Comparison of ENCODE assay signal across 1 cellular context in the genomic region with DNA sequence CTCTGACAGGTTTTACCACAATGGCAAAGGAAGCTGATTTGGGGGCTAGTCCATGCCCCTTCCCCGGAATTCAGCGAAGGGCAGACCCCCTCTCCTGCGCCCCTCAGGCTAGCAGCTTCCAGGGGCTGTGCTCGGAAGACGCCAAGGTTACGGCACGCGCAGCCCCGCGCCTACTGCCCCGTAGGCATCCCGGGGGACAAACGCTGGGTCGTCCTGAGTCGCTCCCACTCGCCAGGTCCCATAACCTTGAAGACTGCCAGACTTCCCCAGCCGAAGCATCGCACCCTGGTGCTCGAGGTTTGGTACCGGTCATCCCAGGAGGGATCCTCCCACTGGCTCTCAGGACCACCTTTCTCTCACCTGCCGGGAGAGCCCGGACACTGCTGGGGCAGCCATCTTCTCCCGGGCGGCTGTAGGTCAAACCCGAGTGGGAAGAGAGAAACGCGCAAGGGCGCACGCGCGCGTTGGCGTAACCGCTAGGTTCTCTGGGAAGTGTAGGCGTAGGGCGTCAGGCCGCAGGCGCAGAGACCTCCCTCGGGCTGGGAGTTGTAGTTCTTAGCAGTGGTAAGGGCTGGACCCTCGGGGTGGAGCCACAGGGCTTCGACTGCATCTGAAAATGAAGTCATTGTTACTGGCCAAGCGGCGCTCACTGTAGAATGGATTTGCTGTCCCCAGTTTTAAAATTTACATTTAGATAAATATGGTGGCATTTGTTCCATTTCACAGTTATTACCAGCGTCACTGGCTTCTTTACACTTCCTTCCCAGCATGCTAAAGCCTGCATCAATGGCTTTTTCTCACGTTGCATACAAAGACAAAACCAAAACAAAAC.
TF ChIP-seq lines count a peak whose summit lies in the region.

A gene with protein sequence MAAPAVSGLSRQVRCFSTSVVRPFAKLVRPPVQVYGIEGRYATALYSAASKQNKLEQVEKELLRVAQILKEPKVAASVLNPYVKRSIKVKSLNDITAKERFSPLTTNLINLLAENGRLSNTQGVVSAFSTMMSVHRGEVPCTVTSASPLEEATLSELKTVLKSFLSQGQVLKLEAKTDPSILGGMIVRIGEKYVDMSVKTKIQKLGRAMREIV (minus strand): TSS at position 437 of the 832 bp plus-strand sequence. CDS start 41 bp downstream, at position 396.

TF ChIP-seq in SK-N-SH, 30 proteins besides CTCF, POLR2A, EP300 and RAD21 (continued from another document):
- TF ChIP-seq, protein P1, sequence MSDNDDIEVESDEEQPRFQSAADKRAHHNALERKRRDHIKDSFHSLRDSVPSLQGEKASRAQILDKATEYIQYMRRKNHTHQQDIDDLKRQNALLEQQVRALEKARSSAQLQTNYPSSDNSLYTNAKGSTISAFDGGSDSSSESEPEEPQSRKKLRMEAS (IDR thresholded peaks at IDR 0.05; ENCODE audit: low read depth), result 0 out of 2 replicates have a peak, but pooled peaks have one; percentile 13
- TF ChIP-seq, protein P2, sequence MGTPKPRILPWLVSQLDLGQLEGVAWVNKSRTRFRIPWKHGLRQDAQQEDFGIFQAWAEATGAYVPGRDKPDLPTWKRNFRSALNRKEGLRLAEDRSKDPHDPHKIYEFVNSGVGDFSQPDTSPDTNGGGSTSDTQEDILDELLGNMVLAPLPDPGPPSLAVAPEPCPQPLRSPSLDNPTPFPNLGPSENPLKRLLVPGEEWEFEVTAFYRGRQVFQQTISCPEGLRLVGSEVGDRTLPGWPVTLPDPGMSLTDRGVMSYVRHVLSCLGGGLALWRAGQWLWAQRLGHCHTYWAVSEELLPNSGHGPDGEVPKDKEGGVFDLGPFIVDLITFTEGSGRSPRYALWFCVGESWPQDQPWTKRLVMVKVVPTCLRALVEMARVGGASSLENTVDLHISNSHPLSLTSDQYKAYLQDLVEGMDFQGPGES (IDR thresholded peaks at IDR 0.05; ENCODE audit: low read depth, low read length), result no peak
- TF ChIP-seq, protein P3, sequence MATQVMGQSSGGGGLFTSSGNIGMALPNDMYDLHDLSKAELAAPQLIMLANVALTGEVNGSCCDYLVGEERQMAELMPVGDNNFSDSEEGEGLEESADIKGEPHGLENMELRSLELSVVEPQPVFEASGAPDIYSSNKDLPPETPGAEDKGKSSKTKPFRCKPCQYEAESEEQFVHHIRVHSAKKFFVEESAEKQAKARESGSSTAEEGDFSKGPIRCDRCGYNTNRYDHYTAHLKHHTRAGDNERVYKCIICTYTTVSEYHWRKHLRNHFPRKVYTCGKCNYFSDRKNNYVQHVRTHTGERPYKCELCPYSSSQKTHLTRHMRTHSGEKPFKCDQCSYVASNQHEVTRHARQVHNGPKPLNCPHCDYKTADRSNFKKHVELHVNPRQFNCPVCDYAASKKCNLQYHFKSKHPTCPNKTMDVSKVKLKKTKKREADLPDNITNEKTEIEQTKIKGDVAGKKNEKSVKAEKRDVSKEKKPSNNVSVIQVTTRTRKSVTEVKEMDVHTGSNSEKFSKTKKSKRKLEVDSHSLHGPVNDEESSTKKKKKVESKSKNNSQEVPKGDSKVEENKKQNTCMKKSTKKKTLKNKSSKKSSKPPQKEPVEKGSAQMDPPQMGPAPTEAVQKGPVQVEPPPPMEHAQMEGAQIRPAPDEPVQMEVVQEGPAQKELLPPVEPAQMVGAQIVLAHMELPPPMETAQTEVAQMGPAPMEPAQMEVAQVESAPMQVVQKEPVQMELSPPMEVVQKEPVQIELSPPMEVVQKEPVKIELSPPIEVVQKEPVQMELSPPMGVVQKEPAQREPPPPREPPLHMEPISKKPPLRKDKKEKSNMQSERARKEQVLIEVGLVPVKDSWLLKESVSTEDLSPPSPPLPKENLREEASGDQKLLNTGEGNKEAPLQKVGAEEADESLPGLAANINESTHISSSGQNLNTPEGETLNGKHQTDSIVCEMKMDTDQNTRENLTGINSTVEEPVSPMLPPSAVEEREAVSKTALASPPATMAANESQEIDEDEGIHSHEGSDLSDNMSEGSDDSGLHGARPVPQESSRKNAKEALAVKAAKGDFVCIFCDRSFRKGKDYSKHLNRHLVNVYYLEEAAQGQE (IDR thresholded peaks at IDR 0.05; ENCODE audit: low read depth, low read length), result no peak
- TF ChIP-seq, protein P4, sequence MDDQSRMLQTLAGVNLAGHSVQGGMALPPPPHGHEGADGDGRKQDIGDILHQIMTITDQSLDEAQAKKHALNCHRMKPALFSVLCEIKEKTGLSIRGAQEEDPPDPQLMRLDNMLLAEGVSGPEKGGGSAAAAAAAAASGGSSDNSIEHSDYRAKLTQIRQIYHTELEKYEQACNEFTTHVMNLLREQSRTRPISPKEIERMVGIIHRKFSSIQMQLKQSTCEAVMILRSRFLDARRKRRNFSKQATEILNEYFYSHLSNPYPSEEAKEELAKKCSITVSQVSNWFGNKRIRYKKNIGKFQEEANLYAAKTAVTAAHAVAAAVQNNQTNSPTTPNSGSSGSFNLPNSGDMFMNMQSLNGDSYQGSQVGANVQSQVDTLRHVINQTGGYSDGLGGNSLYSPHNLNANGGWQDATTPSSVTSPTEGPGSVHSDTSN (IDR thresholded peaks at IDR 0.05), result no peak
- TF ChIP-seq POLR2AphosphoS5 (IDR thresholded peaks at IDR 0.05; ENCODE audit: low read depth, low read length) (peak; percentile 94), SIN3A (IDR thresholded peaks at IDR 0.05; ENCODE audit: borderline replicate concordance, low read depth, low read length) (0 out of 2 replicates have a peak, but pooled peaks have one; percentile 12)
